ENCODE assay signal across 21 cellular contexts in genomic region chr6:9401936-9402335, GRCh38.
DNase-seq lines count a peak whose midpoint lies in the region; ATAC-seq and TF ChIP-seq lines count a peak whose summit lies in the region.
"Had no signal": no experiment of that assay in that cellular context is flagged by ENCODE, and none has a peak within 500 bp of the region (broad histone marks: within the 10 kb centered on the region; RNA-seq: fewer than 3 reads in every experiment).

No MANE protein-coding gene starts in this region.

- H3K9me3 Mint-ChIP-seq in HFFc6: no peaks in the 10 kb centered on the region
- H3K9me3 Mint-ChIP-seq in H9: no peaks in the 10 kb centered on the region; a peak in 1 of 5 replicates
- H3K9me3 Mint-ChIP-seq: GM23338 had no signal

- H4K20me1 ChIP-seq in hepatocyte (ENCODE audit: insufficient read depth, poor library complexity, severe bottlenecking): no peaks in the 10 kb centered on the region
- H4K20me1 ChIP-seq in H9 (ENCODE audit: control insufficient read depth, insufficient read depth, insufficient read length): no peaks in the 10 kb centered on the region

- H3K56ac ChIP-seq in H9 (ENCODE audit: insufficient read length, low read depth, low read length): no peak overlapping the region

- H3K9ac ChIP-seq in H9 (ENCODE audit: extremely low read depth, insufficient read length, low read length): no peak overlapping the region

- H3K36me3 ChIP-seq in hepatocyte (replicated peaks; ENCODE audit: insufficient read depth, low read depth): no peaks in the 10 kb centered on the region

- DNase-seq in AG08395 (ENCODE audit: low spot score): peak; percentile 5
- peak; percentile 25 for DNase-seq in HFFc6
- DNase-seq in amniotic stem cell (lab: John Stamatoyannopoulos, UW): peak; percentile 9
- no peak for DNase-seq in hepatocyte (ENCODE audit: low spot score)
- DNase-seq in KBM-7: no peak
- no peak for DNase-seq in H9
- DNase-seq: C1 segment of cervical spinal cord; CD8-positive, alpha-beta memory T cell; KG1; MV-4-11; NCI-H1417; NCI-H187; NCI-H2107; NCI-H510A; NCI-H748 treated with DMSO at 0.1 percent for 48 hours; SHP77 treated with DMSO at 0.1 percent for 48 hours had no signal

- H2BK120ac ChIP-seq in H9 (ENCODE audit: low read depth, low read length, poor library complexity, severe bottlenecking): no peak overlapping the region

- H3K79me2 ChIP-seq in hepatocyte (no peaks in the 10 kb centered on the region), H9 (ENCODE audit: insufficient read depth, low read length) (no peaks in the 10 kb centered on the region)

- no peaks in the 10 kb centered on the region for H3K9me3 ChIP-seq in hepatocyte (ENCODE audit: low read depth)
- no peaks in the 10 kb centered on the region for H3K9me3 ChIP-seq in H9 (ENCODE audit: control insufficient read depth, low read depth, low read length)

- no peak overlapping the region for H4K8ac ChIP-seq in H9 (replicated peaks; ENCODE audit: insufficient read length, low read depth, low read length)

- H3K4me1 ChIP-seq in hepatocyte (ENCODE audit: insufficient read depth) (peaks cover 14% of the 10 kb centered on the region), H9 (ENCODE audit: insufficient read depth, low read length) (peaks cover 2% of the 10 kb centered on the region; the same call in 1 of the 2 replicates)

- H3K27ac Mint-ChIP-seq in HFFc6 (peak overlapping the region; percentile 38), H9 (no peak overlapping the region)
- H3K27ac Mint-ChIP-seq: CD8-positive, alpha-beta memory T cell; GM23338 had no signal

- no peak overlapping the region for H3K4ac ChIP-seq in H9 (ENCODE audit: low read depth, low read length)

- no peak overlapping the region for H2AFZ ChIP-seq in hepatocyte
- no peak overlapping the region for H2AFZ ChIP-seq in H9 (ENCODE audit: low read length)
- H2AFZ ChIP-seq: GM23338 had no signal

- H3K4me2 ChIP-seq in hepatocyte (peak overlapping the region; percentile 0), H9 (ENCODE audit: insufficient read depth, insufficient read length, low read length) (no peak overlapping the region)
- H3K4me2 ChIP-seq: GM23338 had no signal

- no peak overlapping the region for H2BK12ac ChIP-seq in H9 (ENCODE audit: insufficient read length, low read depth, low read length)

- H4K91ac ChIP-seq in H9 (ENCODE audit: insufficient read length, low read depth, low read length): no peak overlapping the region

- 66% methylated on average over 2 of the region's 2 CpGs for WGBS in hepatocyte (ENCODE audit: low lambda C conversion rate, missing lambda C conversion rate)
- WGBS in H9 (ENCODE audit: extremely low coverage, insufficient read length, low lambda C conversion rate): no CpG with 5 or more reads among the region's 2 CpGs

- no peak overlapping the region for H2BK5ac ChIP-seq in H9 (ENCODE audit: insufficient read length, low read length)

- no peak overlapping the region for H3K23ac ChIP-seq in H9 (ENCODE audit: insufficient read length, low read depth, low read length)

- no peaks in the 10 kb centered on the region for H3K23me2 ChIP-seq in H9 (ENCODE audit: insufficient read length, low read depth, low read length, poor library complexity, severe bottlenecking)

- no peaks in the 10 kb centered on the region for H3K9me2 ChIP-seq in hepatocyte (replicated peaks; ENCODE audit: insufficient read depth)

- peak overlapping the region; percentile 24 for H3K4me3 Mint-ChIP-seq in HFFc6
- H3K4me3 Mint-ChIP-seq in H9: no peak overlapping the region
- H3K4me3 Mint-ChIP-seq: CD8-positive, alpha-beta memory T cell; GM23338 had no signal

- no peak overlapping the region for H3K18ac ChIP-seq in H9 (ENCODE audit: insufficient read length, low read depth, low read length)

- no peak overlapping the region for H2AK5ac ChIP-seq in H9 (ENCODE audit: insufficient read length, low read length)

- H2BK15ac ChIP-seq in H9 (ENCODE audit: low read depth, low read length): no peak overlapping the region

- H3K36me3 Mint-ChIP-seq in HFFc6 (ENCODE audit: low read depth) (no peaks in the 10 kb centered on the region), H9 (ENCODE audit: insufficient read depth in 1 of 3, low read depth in 3 of 3) (no peaks in the 10 kb centered on the region)
- H3K36me3 Mint-ChIP-seq: CD8-positive, alpha-beta memory T cell had no signal

- no peak overlapping the region for H2BK20ac ChIP-seq in H9 (ENCODE audit: low read depth, low read length, poor library complexity, severe bottlenecking)

- ATAC-seq in HG03095 (IDR thresholded peaks at IDR 0.05; ENCODE audit: unreplicated experiment) (no peak), GM21576 (IDR thresholded peaks at IDR 0.05; ENCODE audit: unreplicated experiment) (no peak)
- ATAC-seq: GM23338, HCT116, SK-N-SH treated with all-trans-retinoic acid at 6 μM for 48 hours had no signal

- no peak overlapping the region for H3T11ph ChIP-seq in H9 (ENCODE audit: low read length)

- H3K14ac ChIP-seq in H9 (ENCODE audit: insufficient read depth, low read length): no peak overlapping the region

- no peak overlapping the region for H3K4me3 ChIP-seq in hepatocyte
- H3K4me3 ChIP-seq: GM23338 had no signal

- H3K27me3 Mint-ChIP-seq in HFFc6 (ENCODE audit: insufficient read depth) (no peaks in the 10 kb centered on the region; the same call in 1 of the 2 replicates), H9 (ENCODE audit: low read depth) (peaks cover 31% of the 10 kb centered on the region)
- H3K27me3 Mint-ChIP-seq: CD8-positive, alpha-beta memory T cell had no signal

- in situ Hi-C loops in KBM-7 (cut with MboI; ENCODE audit: low pct_unique_long_range_greater_than_20kb, low sequenced_read_pairs): no loop called here

- no peaks in the 10 kb centered on the region for H3K27me3 ChIP-seq in hepatocyte
- H3K27me3 ChIP-seq in H9 (ENCODE audit: insufficient read depth, low read length): no peaks in the 10 kb centered on the region; the same call in 1 of the 2 replicates

- H3K79me1 ChIP-seq in H9 (ENCODE audit: insufficient read depth, low read depth, low read length, poor library complexity, severe bottlenecking): no peaks in the 10 kb centered on the region

- H3K4me1 Mint-ChIP-seq in HFFc6 (ENCODE audit: low read depth) (peaks cover 55% of the 10 kb centered on the region), H9 (peaks cover 4 to 9% of the 10 kb centered on the region in 2 experiments; a peak in 3 of 4 replicates)
- H3K4me1 Mint-ChIP-seq: CD8-positive, alpha-beta memory T cell had no signal

- no peak overlapping the region for H4K5ac ChIP-seq in H9 (ENCODE audit: insufficient read length, low read depth, low read length)

- TF ChIP-seq CTCF in HFFc6 (IDR thresholded peaks at IDR 0.05) (no peak), hepatocyte (IDR thresholded peaks at IDR 0.05; ENCODE audit: poor library complexity) (no peak), H9 (conservative IDR thresholded peaks at IDR 0.05) (no peak)

- H3K27ac ChIP-seq in hepatocyte (no peak overlapping the region), H9 (ENCODE audit: insufficient read length, low read depth, low read length) (no peak overlapping the region)

Comparison
In these comparisons a context has a peak if more than half of its experiments do, and no peak if none do; other contexts are left out.
1. DNase-seq: peak in AG08395 (single experiment), HFFc6 (single experiment) and amniotic stem cell (single experiment); none in hepatocyte (single experiment), KBM-7 (single experiment) and H9 (single experiment).